In the genomic region with DNA sequence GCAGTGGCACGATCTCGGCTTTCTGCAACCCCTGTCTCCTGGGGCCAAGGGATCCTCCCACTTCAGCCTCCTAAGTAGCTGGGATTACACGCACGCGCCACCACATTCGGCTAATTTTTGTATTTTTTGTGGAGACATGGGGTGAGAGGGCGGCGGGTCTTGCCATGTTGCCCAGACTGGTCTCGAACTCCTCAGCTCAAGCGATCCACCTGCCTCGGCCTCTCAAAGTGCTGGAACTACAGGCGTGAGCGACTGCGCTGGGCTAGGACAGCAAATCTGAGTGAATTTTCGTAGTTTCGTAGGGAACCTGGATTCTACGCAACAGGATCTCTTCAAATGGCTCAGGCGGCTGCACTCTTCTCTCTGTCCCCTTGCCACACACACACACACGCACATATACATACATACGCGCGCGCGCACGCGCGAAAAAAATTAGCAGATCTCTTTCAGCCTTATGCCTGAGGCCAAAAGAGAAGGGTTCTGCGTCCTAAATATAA, we compare ENCODE assay signal across 8 cellular contexts. TPM values are rescaled to one million over a fixed set of nuclear protein-coding genes. Genes with fewer than 3 reads are reported as not detected.
DNase-seq lines count a peak whose midpoint lies in the region; ATAC-seq, FAIRE-seq and TF ChIP-seq lines count a peak whose summit lies in the region.

No MANE protein-coding gene starts in this region.

- in situ Hi-C loops in astrocyte of the cerebellum (cut with HindIII; ENCODE audit: low sequenced_read_pairs) = no loop called here

- TF ChIP-seq RAD21 in liver (IDR thresholded peaks at IDR 0.05) = no peak

- H3K9me3 ChIP-seq in BE2C (no peaks in the 10 kb centered on the region), liver (ENCODE audit: control insufficient read depth in 4 of 4, low read length in 3 of 4) (no peaks in the 10 kb centered on the region)

- H3K4me1 ChIP-seq in BE2C (no peaks in the 10 kb centered on the region), KMS-11 (ENCODE audit: low read depth, poor library complexity, severe bottlenecking) (peaks cover 11% of the 10 kb centered on the region), liver (ENCODE audit: control insufficient read depth in 4 of 4, insufficient read depth in 4 of 4, low read length in 3 of 4) (peaks cover 2 to 17% (median 13%) of the 10 kb centered on the region in 4 donors), urinary bladder (ENCODE audit: insufficient read depth) (peaks cover 1% of the 10 kb centered on the region)

- no peaks in the 10 kb centered on the region for H4K20me1 ChIP-seq in KMS-11 (ENCODE audit: insufficient read depth)

- TF ChIP-seq CTCF in BE2C (IDR thresholded peaks at IDR 0.05; ENCODE audit: low read depth, low read length) (no peak), KMS-11 (conservative IDR thresholded peaks at IDR 0.05; ENCODE audit: low read depth, low read length) (no peak), astrocyte of the cerebellum (IDR thresholded peaks at IDR 0.05; ENCODE audit: low read depth, low read length, missing control alignments) (no peak), liver (IDR thresholded peaks at IDR 0.05; ENCODE audit: low read depth, low read length, missing input control) (no peak)

- no peaks in the 10 kb centered on the region for H3K36me3 ChIP-seq in BE2C
- H3K36me3 ChIP-seq in KMS-11 (ENCODE audit: insufficient read depth) = no peaks in the 10 kb centered on the region
- no peaks in the 10 kb centered on the region for H3K36me3 ChIP-seq in liver (ENCODE audit: control insufficient read depth in 4 of 4, insufficient read depth in 3 of 4, low read depth in 1 of 4, low read length in 3 of 4)
- H3K36me3 ChIP-seq in urinary bladder (ENCODE audit: insufficient read depth) = no peaks in the 10 kb centered on the region

- peak overlapping the region; percentile 88 for H2AFZ ChIP-seq in KMS-11 (ENCODE audit: low read depth)

- H3K4me2 ChIP-seq in KMS-11 = peak overlapping the region; percentile 84

- H3K79me2 ChIP-seq in KMS-11 (ENCODE audit: insufficient read depth, low read depth) = peaks cover 4% of the 10 kb centered on the region; the same call in 1 of the 2 replicates

- FAIRE-seq in GM12892 (lab: Jason Lieb, UNC) = no peak

- WGBS in liver = 74% methylated on average over 28 of the region's 28 CpGs
- 60% methylated on average over 28 of the region's 28 CpGs for WGBS in urinary bladder

- ATAC-seq in GM19397 (IDR thresholded peaks at IDR 0.05; ENCODE audit: unreplicated experiment) = no peak

- peak overlapping the region; percentile 22; the same call in 1 of the 2 replicates for H3K27ac ChIP-seq in KMS-11
- peak overlapping the region in 1 of 2 donors; percentile 43 for H3K27ac ChIP-seq in liver (ENCODE audit: low read depth in 1 of 2, low read length in 2 of 2)
- peak overlapping the region; percentile 35 for H3K27ac ChIP-seq in urinary bladder (ENCODE audit: low read depth)

- H3K27me3 ChIP-seq in BE2C (no peaks in the 10 kb centered on the region), KMS-11 (ENCODE audit: insufficient read depth, low read depth) (no peaks in the 10 kb centered on the region; the same call in 1 of the 2 replicates), liver (ENCODE audit: control insufficient read depth in 4 of 4, insufficient read depth in 4 of 4, low read length in 3 of 4) (no peaks in the 10 kb centered on the region)

- peak overlapping the region; percentile 35; the same call in 1 of the 2 replicates for H3K9ac ChIP-seq in KMS-11
- no peak overlapping the region for H3K9ac ChIP-seq in liver (ENCODE audit: low read depth in 1 of 2, low read length in 2 of 2)

- peak overlapping the region; percentile 47 for H3K4me3 ChIP-seq in BE2C (ENCODE audit: low read depth, low read length)
- H3K4me3 ChIP-seq in KMS-11 (IDR thresholded peaks at IDR 0.05; ENCODE audit: insufficient read depth, low read depth, low read length) = no peak overlapping the region
- H3K4me3 ChIP-seq in astrocyte of the cerebellum (ENCODE audit: low read depth, low read length) = peak overlapping the region; percentile 93
- H3K4me3 ChIP-seq in liver (ENCODE audit: low read depth in 1 of 3, low read length in 3 of 3) = peak overlapping the region; percentile 5 to 38 (median 14)
- no peak overlapping the region for H3K4me3 ChIP-seq in urinary bladder (ENCODE audit: low read depth, low read length)

- DNase-seq in BE2C (no peak), astrocyte of the cerebellum (ENCODE audit: low read depth) (no peak), GM12892 (ENCODE audit: insufficient read length) (no peak), iPS-NIHi7 (ENCODE audit: extremely low spot score) (no peak)

- TF ChIP-seq POLR2A in GM12892 (IDR thresholded peaks at IDR 0.05; ENCODE audit: low read depth, low read length) = no peak

TF ChIP-seq in liver, 16 proteins besides CTCF, POLR2A, EP300 and RAD21 (continues in another document):
- TF ChIP-seq TAF1 (conservative IDR thresholded peaks at IDR 0.05) (no peak), HNF4G (IDR thresholded peaks at IDR 0.05) (no peak), RXRA (IDR thresholded peaks at IDR 0.05) (no peak), NR2F2 (IDR thresholded peaks at IDR 0.05) (no peak), FOXA1 (IDR thresholded peaks at IDR 0.05) (no peak), HNF4A (conservative IDR thresholded peaks at IDR 0.05) (no peak), EGR1 (IDR thresholded peaks at IDR 0.05; ENCODE audit: low read depth in 2 of 2) (no peak), YY1 (IDR thresholded peaks at IDR 0.05) (no peak)
- TF ChIP-seq, protein P1, sequence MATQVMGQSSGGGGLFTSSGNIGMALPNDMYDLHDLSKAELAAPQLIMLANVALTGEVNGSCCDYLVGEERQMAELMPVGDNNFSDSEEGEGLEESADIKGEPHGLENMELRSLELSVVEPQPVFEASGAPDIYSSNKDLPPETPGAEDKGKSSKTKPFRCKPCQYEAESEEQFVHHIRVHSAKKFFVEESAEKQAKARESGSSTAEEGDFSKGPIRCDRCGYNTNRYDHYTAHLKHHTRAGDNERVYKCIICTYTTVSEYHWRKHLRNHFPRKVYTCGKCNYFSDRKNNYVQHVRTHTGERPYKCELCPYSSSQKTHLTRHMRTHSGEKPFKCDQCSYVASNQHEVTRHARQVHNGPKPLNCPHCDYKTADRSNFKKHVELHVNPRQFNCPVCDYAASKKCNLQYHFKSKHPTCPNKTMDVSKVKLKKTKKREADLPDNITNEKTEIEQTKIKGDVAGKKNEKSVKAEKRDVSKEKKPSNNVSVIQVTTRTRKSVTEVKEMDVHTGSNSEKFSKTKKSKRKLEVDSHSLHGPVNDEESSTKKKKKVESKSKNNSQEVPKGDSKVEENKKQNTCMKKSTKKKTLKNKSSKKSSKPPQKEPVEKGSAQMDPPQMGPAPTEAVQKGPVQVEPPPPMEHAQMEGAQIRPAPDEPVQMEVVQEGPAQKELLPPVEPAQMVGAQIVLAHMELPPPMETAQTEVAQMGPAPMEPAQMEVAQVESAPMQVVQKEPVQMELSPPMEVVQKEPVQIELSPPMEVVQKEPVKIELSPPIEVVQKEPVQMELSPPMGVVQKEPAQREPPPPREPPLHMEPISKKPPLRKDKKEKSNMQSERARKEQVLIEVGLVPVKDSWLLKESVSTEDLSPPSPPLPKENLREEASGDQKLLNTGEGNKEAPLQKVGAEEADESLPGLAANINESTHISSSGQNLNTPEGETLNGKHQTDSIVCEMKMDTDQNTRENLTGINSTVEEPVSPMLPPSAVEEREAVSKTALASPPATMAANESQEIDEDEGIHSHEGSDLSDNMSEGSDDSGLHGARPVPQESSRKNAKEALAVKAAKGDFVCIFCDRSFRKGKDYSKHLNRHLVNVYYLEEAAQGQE (IDR thresholded peaks at IDR 0.05) = no peak
- TF ChIP-seq, protein P2, sequence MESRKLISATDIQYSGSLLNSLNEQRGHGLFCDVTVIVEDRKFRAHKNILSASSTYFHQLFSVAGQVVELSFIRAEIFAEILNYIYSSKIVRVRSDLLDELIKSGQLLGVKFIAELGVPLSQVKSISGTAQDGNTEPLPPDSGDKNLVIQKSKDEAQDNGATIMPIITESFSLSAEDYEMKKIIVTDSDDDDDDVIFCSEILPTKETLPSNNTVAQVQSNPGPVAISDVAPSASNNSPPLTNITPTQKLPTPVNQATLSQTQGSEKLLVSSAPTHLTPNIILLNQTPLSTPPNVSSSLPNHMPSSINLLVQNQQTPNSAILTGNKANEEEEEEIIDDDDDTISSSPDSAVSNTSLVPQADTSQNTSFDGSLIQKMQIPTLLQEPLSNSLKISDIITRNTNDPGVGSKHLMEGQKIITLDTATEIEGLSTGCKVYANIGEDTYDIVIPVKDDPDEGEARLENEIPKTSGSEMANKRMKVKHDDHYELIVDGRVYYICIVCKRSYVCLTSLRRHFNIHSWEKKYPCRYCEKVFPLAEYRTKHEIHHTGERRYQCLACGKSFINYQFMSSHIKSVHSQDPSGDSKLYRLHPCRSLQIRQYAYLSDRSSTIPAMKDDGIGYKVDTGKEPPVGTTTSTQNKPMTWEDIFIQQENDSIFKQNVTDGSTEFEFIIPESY (IDR thresholded peaks at IDR 0.05) = no peak
- TF ChIP-seq, protein P3, sequence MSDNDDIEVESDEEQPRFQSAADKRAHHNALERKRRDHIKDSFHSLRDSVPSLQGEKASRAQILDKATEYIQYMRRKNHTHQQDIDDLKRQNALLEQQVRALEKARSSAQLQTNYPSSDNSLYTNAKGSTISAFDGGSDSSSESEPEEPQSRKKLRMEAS (IDR thresholded peaks at IDR 0.05) = no peak

RNA-seq across cellular contexts. Expression of a gene that starts 0.4 kb away (rescaled TPM):
- 0.37 TPM for polyA plus RNA-seq in BE2C (2012; ENCODE audit: insufficient read depth, insufficient read length, low read depth)
- total RNA-seq in liver (1 to 10 TPM in 1 of 2 donors, under 1 TPM in 1; 0.42 to 4.3 TPM), urinary bladder (11.4 TPM)
- polyA plus RNA-seq in liver (under 1 TPM; 0.50 to 0.64 TPM), urinary bladder (14.6 TPM)
- polyA plus RNA-seq in GM12892 (2012; ENCODE audit: missing spikeins) = 0.89 TPM

RNA-seq across cellular contexts. Expression of a gene that starts 0.7 kb away (rescaled TPM):
- 17.7 TPM for polyA plus RNA-seq in BE2C (2012; ENCODE audit: insufficient read depth, insufficient read length, low read depth)
- total RNA-seq in liver (1 to 10 TPM; 3.6 to 9.8 TPM), urinary bladder (8.7 TPM)
- polyA plus RNA-seq in liver (1 to 10 TPM; 4.5 to 5.2 TPM), urinary bladder (25.4 TPM)
- polyA plus RNA-seq in GM12892 (2012; ENCODE audit: missing spikeins) = 23.5 TPM

RNA-seq across cellular contexts. Expression of a gene that starts 19.9 kb away (rescaled TPM):
- polyA plus RNA-seq in BE2C (2012; ENCODE audit: insufficient read depth, insufficient read length, low read depth) = 12.9 TPM
- total RNA-seq in liver = 10 to 100 TPM in 1 of 2 donors, 1 to 10 TPM in 1; 6.4 to 15.5 TPM
- 1 to 10 TPM; 2.8 to 4.0 TPM for polyA plus RNA-seq in liver
- 26.2 TPM for total RNA-seq in urinary bladder
- polyA plus RNA-seq in urinary bladder = 5.9 TPM
- 4.8 TPM for polyA plus RNA-seq in GM12892 (2012; ENCODE audit: missing spikeins)

RNA-seq across cellular contexts. Expression of a gene that starts 20.4 kb away (rescaled TPM):
- polyA plus RNA-seq in BE2C (2012; ENCODE audit: insufficient read depth, insufficient read length, low read depth) = 39.9 TPM
- total RNA-seq in liver = 1 to 10 TPM; 6.9 to 7.1 TPM
- polyA plus RNA-seq in liver = 10 to 100 TPM; 14.7 to 14.9 TPM
- 5.1 TPM for total RNA-seq in urinary bladder
- polyA plus RNA-seq in urinary bladder = 19.2 TPM
- polyA plus RNA-seq in GM12892 (2012; ENCODE audit: missing spikeins) = 7.1 TPM

RNA-seq across cellular contexts. Expression of a gene that starts 35.9 kb away (rescaled TPM):
- 0.45 TPM for polyA plus RNA-seq in BE2C (2012; ENCODE audit: insufficient read depth, insufficient read length, low read depth)
- under 1 TPM; 0.08 to 0.09 TPM for total RNA-seq in liver
- polyA plus RNA-seq in liver = under 1 TPM; 0.07 to 0.09 TPM
- not detected for total RNA-seq in urinary bladder
- 0.23 TPM for polyA plus RNA-seq in urinary bladder
- polyA plus RNA-seq in GM12892 (2012; ENCODE audit: missing spikeins) = 0.34 TPM

Comparison
In these comparisons a context has a peak if more than half of its experiments do, and no peak if none do; other contexts are left out.
1. H3K4me3 ChIP-seq: peak in BE2C (single experiment), astrocyte of the cerebellum (single experiment) and liver (3 of 3); none in KMS-11 (single experiment) and urinary bladder (single experiment).